Comparison of ENCODE assay signal across 8 cellular contexts in genomic region chr19:17703823-17704463, GRCh38. TPM values are rescaled to one million over a fixed set of nuclear protein-coding genes. Genes with fewer than 3 reads are reported as not detected.
DNase-seq lines count a peak whose midpoint lies in the region; ATAC-seq and TF ChIP-seq lines count a peak whose summit lies in the region.

No MANE protein-coding gene starts in this region.

- H4K20me1 ChIP-seq in OCI-LY3 (ENCODE audit: insufficient read depth, low read length), result no peaks in the 10 kb centered on the region

- no peak overlapping the region for H3K4me3 Mint-ChIP-seq in activated T-helper 1 cell treated with anti-CD3 and anti-CD28 coated beads, Interleukin-12 subunit alpha, Interleukin-12 subunit beta, Interleukin-2, Interleukin-4 antibody, amounts not matched to agents 30 ng/mL and 10 ng/mL and 1 ng/mL, durations not matched to agents 14 hours and 24 hours and 36 hours

- TF ChIP-seq CTCF in OCI-LY3 (IDR thresholded peaks at IDR 0.05; ENCODE audit: low read depth, low read length), result peak; percentile 99

- no peaks in the 10 kb centered on the region for H3K36me3 Mint-ChIP-seq in activated T-helper 1 cell treated with anti-CD3 and anti-CD28 coated beads, Interleukin-12 subunit alpha, Interleukin-12 subunit beta, Interleukin-2, Interleukin-4 antibody, amounts not matched to agents 30 ng/mL and 10 ng/mL and 1 ng/mL, durations not matched to agents 14 hours and 24 hours and 36 hours (ENCODE audit: low read depth)

- no peaks in the 10 kb centered on the region for H3K79me2 ChIP-seq in OCI-LY3 (ENCODE audit: low read length)

- no peaks in the 10 kb centered on the region for H3K36me3 ChIP-seq in OCI-LY3 (replicated peaks; ENCODE audit: low read depth, low read length)

- no peak for TF ChIP-seq POLR2A in GM18505 (IDR thresholded peaks at IDR 0.05; ENCODE audit: borderline replicate concordance, extremely low read depth, insufficient read depth, insufficient read length)

- intact Hi-C loops in activated T-helper 1 cell treated with anti-CD3 and anti-CD28 coated beads, Interleukin-12 subunit alpha, Interleukin-12 subunit beta, Interleukin-2, Interleukin-4 antibody, amounts not matched to agents 30 ng/mL and 10 ng/mL and 1 ng/mL, durations not matched to agents 14 hours and 24 hours and 36 hours (cut with micrococcal nuclease), result loop anchor here (1.0 to 2.0 kb wide), 4 partner anchors 62 to 151 kb away; no protein-coding TSS in a partner anchor
- intact Hi-C loops in posterior vena cava (cut with DNase I), result no loop called here

- H2AFZ ChIP-seq in OCI-LY3 (ENCODE audit: low read depth, low read length), result peak overlapping the region; percentile 58

- H3K27me3 Mint-ChIP-seq in activated T-helper 1 cell treated with anti-CD3 and anti-CD28 coated beads, Interleukin-12 subunit alpha, Interleukin-12 subunit beta, Interleukin-2, Interleukin-4 antibody, amounts not matched to agents 30 ng/mL and 10 ng/mL and 1 ng/mL, durations not matched to agents 14 hours and 24 hours and 36 hours (ENCODE audit: insufficient read depth), result peaks cover 2% of the 10 kb centered on the region

- ATAC-seq in GM18505 (IDR thresholded peaks at IDR 0.05; ENCODE audit: unreplicated experiment), result no peak

- H3K27ac ChIP-seq in OCI-LY3 (ENCODE audit: low read length), result no peak overlapping the region

- peak overlapping the region; percentile 19; the same call in 1 of the 2 replicates for H3K9ac ChIP-seq in OCI-LY3 (ENCODE audit: low read length)

- peak; percentile 62 for DNase-seq in GM03348 (ENCODE audit: low spot score)
- DNase-seq in activated T-helper 1 cell treated with anti-CD3 and anti-CD28 coated beads, Interleukin-12 subunit alpha, Interleukin-12 subunit beta, Interleukin-2, Interleukin-4 antibody, amounts not matched to agents 30 ng/mL and 10 ng/mL and 1 ng/mL, durations not matched to agents 14 hours and 24 hours and 36 hours (ENCODE audit: low spot score), result peak; percentile 50
- peak; percentile 51 for DNase-seq in foreskin melanocyte
- DNase-seq in posterior vena cava (ENCODE audit: low spot score), result peak; percentile 89
- no peak for DNase-seq in putamen (ENCODE audit: low spot score)
- no peak for DNase-seq in islet precursor cell

- H3K9me3 Mint-ChIP-seq in activated T-helper 1 cell treated with anti-CD3 and anti-CD28 coated beads, Interleukin-12 subunit alpha, Interleukin-12 subunit beta, Interleukin-2, Interleukin-4 antibody, amounts not matched to agents 30 ng/mL and 10 ng/mL and 1 ng/mL, durations not matched to agents 14 hours and 24 hours and 36 hours, result no peaks in the 10 kb centered on the region

- peaks cover 2% of the 10 kb centered on the region; the same call in 1 of the 2 replicates for H3K4me1 ChIP-seq in OCI-LY3 (ENCODE audit: low read length)

- H3K9me3 ChIP-seq in OCI-LY3 (ENCODE audit: insufficient read depth, low read length), result no peaks in the 10 kb centered on the region

- H3K4me2 ChIP-seq in OCI-LY3 (ENCODE audit: low read length), result peak overlapping the region; percentile 32; the same call in 1 of the 2 replicates

- no peak overlapping the region for H3K4me3 ChIP-seq in OCI-LY3 (ENCODE audit: low read length)

- peaks cover 9% of the 10 kb centered on the region for H3K27me3 ChIP-seq in OCI-LY3 (ENCODE audit: low read depth, low read length)

- H3K4me1 Mint-ChIP-seq in activated T-helper 1 cell treated with anti-CD3 and anti-CD28 coated beads, Interleukin-12 subunit alpha, Interleukin-12 subunit beta, Interleukin-2, Interleukin-4 antibody, amounts not matched to agents 30 ng/mL and 10 ng/mL and 1 ng/mL, durations not matched to agents 14 hours and 24 hours and 36 hours (ENCODE audit: low read depth), result no peaks in the 10 kb centered on the region

- no peak overlapping the region for H3K27ac Mint-ChIP-seq in activated T-helper 1 cell treated with anti-CD3 and anti-CD28 coated beads, Interleukin-12 subunit alpha, Interleukin-12 subunit beta, Interleukin-2, Interleukin-4 antibody, amounts not matched to agents 30 ng/mL and 10 ng/mL and 1 ng/mL, durations not matched to agents 14 hours and 24 hours and 36 hours

RNA-seq across cellular contexts. Expression of gene MAP1S, which starts 15.3 kb away (rescaled TPM):
- total RNA-seq in activated T-helper 1 cell treated with anti-CD3 and anti-CD28 coated beads, Interleukin-12 subunit alpha, Interleukin-12 subunit beta, Interleukin-2, Interleukin-4 antibody, amounts not matched to agents 30 ng/mL and 10 ng/mL and 1 ng/mL, durations not matched to agents 14 hours and 24 hours and 36 hours, result 81.7 and 83.7 TPM in 2 replicates
- 10 to 100 TPM; 50.8 to 57.0 TPM for total RNA-seq in posterior vena cava

RNA-seq across cellular contexts. Expression of gene UNC13A, which starts 15.8 kb away (rescaled TPM):
- total RNA-seq in activated T-helper 1 cell treated with anti-CD3 and anti-CD28 coated beads, Interleukin-12 subunit alpha, Interleukin-12 subunit beta, Interleukin-2, Interleukin-4 antibody, amounts not matched to agents 30 ng/mL and 10 ng/mL and 1 ng/mL, durations not matched to agents 14 hours and 24 hours and 36 hours, result 0.02 TPM in 1 of 2 replicates, not detected in the other
- total RNA-seq in posterior vena cava, result under 1 TPM; 0.14 to 0.60 TPM

RNA-seq across cellular contexts. Expression of gene FCHO1, which starts 47.3 kb away (rescaled TPM):
- total RNA-seq in activated T-helper 1 cell treated with anti-CD3 and anti-CD28 coated beads, Interleukin-12 subunit alpha, Interleukin-12 subunit beta, Interleukin-2, Interleukin-4 antibody, amounts not matched to agents 30 ng/mL and 10 ng/mL and 1 ng/mL, durations not matched to agents 14 hours and 24 hours and 36 hours, result 88.6 and 93.6 TPM in 2 replicates
- total RNA-seq in posterior vena cava, result 1 to 10 TPM; 2.0 to 2.1 TPM

Comparison
In these comparisons a context has a peak if more than half of its experiments do, and no peak if none do; other contexts are left out.
1. DNase-seq: peak in GM03348 (single experiment), activated T-helper 1 cell treated with anti-CD3 and anti-CD28 coated beads, Interleukin-12 subunit alpha, Interleukin-12 subunit beta, Interleukin-2, Interleukin-4 antibody, amounts not matched to agents 30 ng/mL and 10 ng/mL and 1 ng/mL, durations not matched to agents 14 hours and 24 hours and 36 hours (single experiment), foreskin melanocyte (single experiment) and posterior vena cava (single experiment); none in putamen (single experiment) and islet precursor cell (single experiment).
2. RNA of gene FCHO1, which starts 47.3 kb away (total RNA-seq): 88.6 to 93.6 TPM in activated T-helper 1 cell treated with anti-CD3 and anti-CD28 coated beads, Interleukin-12 subunit alpha, Interleukin-12 subunit beta, Interleukin-2, Interleukin-4 antibody, amounts not matched to agents 30 ng/mL and 10 ng/mL and 1 ng/mL, durations not matched to agents 14 hours and 24 hours and 36 hours; 2.0 to 2.1 TPM in posterior vena cava; every median in the first group is over 10 times any median in the second.